21 cellular contexts compared by ENCODE assay signal in the genomic region with DNA sequence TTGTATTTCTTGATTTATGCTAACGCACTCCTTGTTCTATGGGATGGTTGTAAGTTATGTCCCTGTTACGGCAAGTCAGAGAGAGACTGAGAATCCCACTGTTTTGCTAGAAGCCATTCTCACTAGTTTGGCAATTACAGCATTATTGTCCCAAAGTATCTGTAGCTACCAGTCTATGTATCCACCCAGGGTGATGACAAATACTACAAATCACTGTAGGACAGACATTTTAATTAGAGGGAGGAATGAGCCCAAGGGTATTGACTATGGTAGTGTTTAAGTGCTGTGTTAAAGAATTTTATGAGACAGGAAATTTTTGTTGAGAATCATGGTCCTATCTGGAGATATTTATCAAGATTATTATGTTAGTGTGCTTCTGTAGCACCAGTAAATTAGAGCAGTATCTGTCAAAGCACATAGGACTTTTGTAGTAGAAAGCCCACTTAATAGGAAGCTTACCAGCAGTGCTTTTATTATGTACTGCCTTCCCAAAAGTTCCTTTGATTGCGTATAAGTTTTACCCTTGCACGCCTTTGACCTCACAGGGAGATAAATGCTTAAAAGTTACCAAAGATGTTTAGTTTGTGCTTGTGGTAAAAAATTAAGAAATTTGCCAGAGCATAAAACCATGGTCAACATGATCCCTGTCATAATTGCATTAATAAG. TPM values are rescaled to one million over a fixed set of nuclear protein-coding genes. Genes with fewer than 3 reads are reported as not detected.
A peak's percentile ranks its signal among the peaks of the same experiment; 100 is the strongest.
DNase-seq lines count a peak whose midpoint lies in the region; ATAC-seq, FAIRE-seq and TF ChIP-seq lines count a peak whose summit lies in the region.
"Had no signal": no experiment of that assay in that cellular context is flagged by ENCODE, and none has a peak within 500 bp of the region (broad histone marks: within the 10 kb centered on the region; RNA-seq: fewer than 3 reads in every experiment).

No MANE protein-coding gene starts in this region.

- intact Hi-C loops in activated CD4-positive, alpha-beta T cell treated with anti-CD3 and anti-CD28 coated beads for 36 hours (cut with DNase I, micrococcal nuclease): no loop called here
- intact Hi-C loops in natural killer cell (cut with micrococcal nuclease): no loop called here

- H3K4me1 Mint-ChIP-seq in activated CD4-positive, alpha-beta T cell treated with anti-CD3 and anti-CD28 coated beads for 36 hours: peaks cover 85% of the 10 kb centered on the region
- peaks cover 89% of the 10 kb centered on the region for H3K4me1 Mint-ChIP-seq in activated naive CD8-positive, alpha-beta T cell (ENCODE audit: low read depth)
- H3K4me1 Mint-ChIP-seq in natural killer cell: peaks cover 84 to 87% of the 10 kb centered on the region in 2 donors

- H3K27me3 Mint-ChIP-seq in activated CD4-positive, alpha-beta T cell treated with anti-CD3 and anti-CD28 coated beads for 36 hours: no peaks in the 10 kb centered on the region
- H3K27me3 Mint-ChIP-seq in activated naive CD8-positive, alpha-beta T cell: no peaks in the 10 kb centered on the region
- no peaks in the 10 kb centered on the region for H3K27me3 Mint-ChIP-seq in natural killer cell (ENCODE audit: low read depth in 2 of 2)

- no peak for DNase-seq in activated CD4-positive, alpha-beta T cell treated with anti-CD3 and anti-CD28 coated beads for 36 hours
- DNase-seq in activated CD4-positive, alpha-beta T cell treated with anti-CD3 and anti-CD28 coated beads for 48 hours: no peak
- DNase-seq in HTR-8/SVneo (ENCODE audit: insufficient read length, low spot score) (peak; percentile 63), natural killer cell (no peak), LoVo (ENCODE audit: low spot score) (no peak), coronary artery (ENCODE audit: low spot score) (no peak)
- DNase-seq: dermis blood vessel endothelial cell, EL, HCEC 1CT, hypothalamus, IMR-90, left cardiac atrium, NCI-H1092, psoas muscle, substantia nigra had no signal

- TF ChIP-seq CTCF in natural killer cell (IDR thresholded peaks at IDR 0.05) (no peak), coronary artery (IDR thresholded peaks at IDR 0.05) (no peak)

- no peak overlapping the region for H3K4me3 ChIP-seq in coronary artery
- H3K4me3 ChIP-seq: psoas muscle had no signal

- H3K9me3 Mint-ChIP-seq in activated CD4-positive, alpha-beta T cell treated with anti-CD3 and anti-CD28 coated beads for 36 hours (ENCODE audit: low read depth): no peaks in the 10 kb centered on the region
- no peaks in the 10 kb centered on the region for H3K9me3 Mint-ChIP-seq in activated naive CD8-positive, alpha-beta T cell (ENCODE audit: low read depth)
- H3K9me3 Mint-ChIP-seq in natural killer cell: no peaks in the 10 kb centered on the region
- H3K9me3 Mint-ChIP-seq: CD14-positive monocyte had no signal

- CTCF ChIA-PET in activated CD4-positive, alpha-beta T cell treated with anti-CD3 and anti-CD28 coated beads for 36 hours (lab: Charles Lee): interaction anchor here (0.6 to 3.8 kb wide), 11 partner anchors 10 to 505 kb away, joined by 3 to 17 read pairs (median 5); partner anchors contain the start of gene PRKCH

- POLR2A ChIA-PET in activated CD4-positive, alpha-beta T cell treated with anti-CD3 and anti-CD28 coated beads for 36 hours (lab: Charles Lee): interaction anchor here (0.6 to 3.3 kb wide), 2 partner anchors 12 to 139 kb away, joined by 3 to 24 read pairs; no protein-coding TSS in a partner anchor

- H3K27ac ChIP-seq in coronary artery: no peak overlapping the region
- H3K27ac ChIP-seq: psoas muscle had no signal

- FAIRE-seq in HTR-8/SVneo (lab: Jason Lieb, UNC): peak; percentile 98
- FAIRE-seq: A204.1, astrocyte had no signal

- no peak for ATAC-seq in activated CD4-positive, alpha-beta T cell treated with anti-CD3 and anti-CD28 coated beads for 36 hours
- ATAC-seq in natural killer cell (no peak), GM21737 (IDR thresholded peaks at IDR 0.05; ENCODE audit: unreplicated experiment) (no peak)
- ATAC-seq: left cardiac atrium, psoas muscle had no signal

- H3K27ac Mint-ChIP-seq in activated CD4-positive, alpha-beta T cell treated with anti-CD3 and anti-CD28 coated beads for 36 hours: peak overlapping the region; percentile 97
- H3K27ac Mint-ChIP-seq in activated naive CD8-positive, alpha-beta T cell: peak overlapping the region; percentile 97
- H3K27ac Mint-ChIP-seq in natural killer cell: peak overlapping the region in 1 of 2 donors; percentile 99

- H3K36me3 Mint-ChIP-seq in activated CD4-positive, alpha-beta T cell treated with anti-CD3 and anti-CD28 coated beads for 36 hours (ENCODE audit: low read depth): peaks cover 23% of the 10 kb centered on the region
- H3K36me3 Mint-ChIP-seq in activated naive CD8-positive, alpha-beta T cell: no peaks in the 10 kb centered on the region
- H3K36me3 Mint-ChIP-seq in natural killer cell: no peaks in the 10 kb centered on the region

- H3K4me3 Mint-ChIP-seq in activated CD4-positive, alpha-beta T cell treated with anti-CD3 and anti-CD28 coated beads for 36 hours: peak overlapping the region; percentile 68
- H3K4me3 Mint-ChIP-seq in activated naive CD8-positive, alpha-beta T cell: peak overlapping the region; percentile 84
- H3K4me3 Mint-ChIP-seq in natural killer cell: peak overlapping the region; percentile 77
- H3K4me3 Mint-ChIP-seq: CD14-positive monocyte had no signal

RNA-seq across cellular contexts. Expression of gene PRKCH, which starts 10.7 kb away (rescaled TPM):
- 100 to 1,000 TPM; 109 to 145 TPM for total RNA-seq in activated CD4-positive, alpha-beta T cell treated with anti-CD3 and anti-CD28 coated beads for 36 hours
- 100 to 1,000 TPM; 610 to 756 (median 618) TPM for total RNA-seq in natural killer cell

RNA-seq across cellular contexts. Expression of gene TMEM30B, which starts 51.0 kb away (rescaled TPM):
- total RNA-seq in activated CD4-positive, alpha-beta T cell treated with anti-CD3 and anti-CD28 coated beads for 36 hours: 1 to 10 TPM; 1.3 to 2.1 TPM
- total RNA-seq in natural killer cell: 1 to 10 TPM; 1.0 to 1.4 (median 1.3) TPM
- total RNA-seq: IMR-90, SK-MEL-5 had no signal

Comparison
In these comparisons a context has a peak if more than half of its experiments do, and no peak if none do; other contexts are left out.
1. RNA of gene PRKCH, which starts 10.7 kb away (total RNA-seq): 610 to 756 TPM in natural killer cell; 109 to 145 TPM in activated CD4-positive, alpha-beta T cell treated with anti-CD3 and anti-CD28 coated beads for 36 hours; every median in the first group is over 4 times any median in the second.
2. Peak in every context shown above with its lines, with median percentiles within 50 percentile points of each other: H3K4me3 Mint-ChIP-seq.